ENCODE assay signal across 1 cellular context in the genomic region with DNA sequence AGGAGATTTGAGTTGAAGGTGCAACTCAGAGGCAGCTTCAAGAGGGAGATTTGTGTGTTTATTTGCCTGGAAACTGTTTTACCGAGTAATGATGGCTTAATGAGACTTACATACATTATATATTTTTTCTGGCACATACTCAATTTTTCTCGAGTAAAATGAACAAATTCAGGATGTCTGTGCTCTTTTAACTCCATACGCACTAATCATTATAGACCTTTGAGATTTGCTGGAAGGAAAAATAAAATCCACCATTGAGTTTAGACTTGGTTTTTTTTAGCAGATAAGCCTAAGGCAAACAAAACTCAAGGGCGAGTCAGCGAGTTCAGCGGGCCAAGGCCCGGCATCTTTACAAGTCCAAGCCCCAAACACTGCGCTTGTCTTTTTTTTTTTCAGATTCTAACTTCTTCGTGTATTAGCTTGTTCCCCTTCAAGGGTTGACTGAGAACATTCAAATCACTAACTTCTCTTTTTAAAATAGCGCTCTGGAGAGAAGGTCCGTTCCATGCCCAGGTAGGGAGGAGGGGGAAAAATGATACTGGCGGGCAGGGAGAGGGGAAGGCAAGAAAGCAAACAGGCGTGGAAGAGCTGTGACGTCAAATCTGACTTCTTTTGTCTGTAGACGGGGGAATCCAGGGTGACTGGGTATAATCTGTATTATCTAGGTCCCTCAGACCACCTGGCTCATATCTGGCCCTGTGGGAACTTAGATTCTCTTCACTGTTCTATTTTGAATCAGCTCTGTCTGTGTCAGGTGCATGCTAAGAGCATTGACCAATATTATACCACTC.
TF ChIP-seq lines count a peak whose summit lies in the region.

No MANE protein-coding gene starts in this region.

TF ChIP-seq in HepG2, 621 proteins besides CTCF, POLR2A, EP300 and RAD21 (continued from another document and continues in another):
- TF ChIP-seq, protein P1, sequence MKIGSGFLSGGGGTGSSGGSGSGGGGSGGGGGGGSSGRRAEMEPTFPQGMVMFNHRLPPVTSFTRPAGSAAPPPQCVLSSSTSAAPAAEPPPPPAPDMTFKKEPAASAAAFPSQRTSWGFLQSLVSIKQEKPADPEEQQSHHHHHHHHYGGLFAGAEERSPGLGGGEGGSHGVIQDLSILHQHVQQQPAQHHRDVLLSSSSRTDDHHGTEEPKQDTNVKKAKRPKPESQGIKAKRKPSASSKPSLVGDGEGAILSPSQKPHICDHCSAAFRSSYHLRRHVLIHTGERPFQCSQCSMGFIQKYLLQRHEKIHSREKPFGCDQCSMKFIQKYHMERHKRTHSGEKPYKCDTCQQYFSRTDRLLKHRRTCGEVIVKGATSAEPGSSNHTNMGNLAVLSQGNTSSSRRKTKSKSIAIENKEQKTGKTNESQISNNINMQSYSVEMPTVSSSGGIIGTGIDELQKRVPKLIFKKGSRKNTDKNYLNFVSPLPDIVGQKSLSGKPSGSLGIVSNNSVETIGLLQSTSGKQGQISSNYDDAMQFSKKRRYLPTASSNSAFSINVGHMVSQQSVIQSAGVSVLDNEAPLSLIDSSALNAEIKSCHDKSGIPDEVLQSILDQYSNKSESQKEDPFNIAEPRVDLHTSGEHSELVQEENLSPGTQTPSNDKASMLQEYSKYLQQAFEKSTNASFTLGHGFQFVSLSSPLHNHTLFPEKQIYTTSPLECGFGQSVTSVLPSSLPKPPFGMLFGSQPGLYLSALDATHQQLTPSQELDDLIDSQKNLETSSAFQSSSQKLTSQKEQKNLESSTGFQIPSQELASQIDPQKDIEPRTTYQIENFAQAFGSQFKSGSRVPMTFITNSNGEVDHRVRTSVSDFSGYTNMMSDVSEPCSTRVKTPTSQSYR (CRISPR knock-in tag; IDR thresholded peaks at IDR 0.05; ENCODE audit: borderline replicate concordance) = no peak
- TF ChIP-seq DPF2 (CRISPR knock-in tag; IDR thresholded peaks at IDR 0.05; ENCODE audit: borderline replicate concordance, low read depth) = 0 out of 2 replicates have a peak, but pooled peaks have one; percentile 51
- no peak for TF ChIP-seq ZNF430 (CRISPR knock-in tag; IDR thresholded peaks at IDR 0.05)
- TF ChIP-seq CENPT (CRISPR knock-in tag; IDR thresholded peaks at IDR 0.05; ENCODE audit: low read depth) = no peak
- peak; percentile 46; the same call in 1 of the 2 replicates for TF ChIP-seq NFIC (IDR thresholded peaks at IDR 0.05; ENCODE audit: low read length)
- no peak for TF ChIP-seq ETV6 (CRISPR knock-in tag; conservative IDR thresholded peaks at IDR 0.05)
- TF ChIP-seq SOX5 (CRISPR knock-in tag; IDR thresholded peaks at IDR 0.05; ENCODE audit: borderline replicate concordance) = peak; percentile 62; the same call in 1 of the 2 replicates
- TF ChIP-seq KLF15 (CRISPR knock-in tag; IDR thresholded peaks at IDR 0.05; ENCODE audit: borderline replicate concordance) = no peak
- 0 out of 2 replicates have a peak, but pooled peaks have one; percentile 38 for TF ChIP-seq ZBTB43 (CRISPR knock-in tag; conservative IDR thresholded peaks at IDR 0.05)
- no peak for TF ChIP-seq TIGD3 (CRISPR knock-in tag; IDR thresholded peaks at IDR 0.05; ENCODE audit: borderline replicate concordance)
- no peak for TF ChIP-seq JDP2 (CRISPR knock-in tag; IDR thresholded peaks at IDR 0.05; ENCODE audit: borderline replicate concordance)
- TF ChIP-seq ZMAT3 (CRISPR knock-in tag; conservative IDR thresholded peaks at IDR 0.05) = no peak
- TF ChIP-seq ZNF646 (CRISPR knock-in tag; IDR thresholded peaks at IDR 0.05) = no peak
- no peak; the same call in 1 of the 2 replicates for TF ChIP-seq TOPORS (CRISPR knock-in tag; IDR thresholded peaks at IDR 0.05)
- no peak for TF ChIP-seq HNRNPUL1 (IDR thresholded peaks at IDR 0.05; ENCODE audit: low read depth, low read length)
- TF ChIP-seq, protein P2, sequence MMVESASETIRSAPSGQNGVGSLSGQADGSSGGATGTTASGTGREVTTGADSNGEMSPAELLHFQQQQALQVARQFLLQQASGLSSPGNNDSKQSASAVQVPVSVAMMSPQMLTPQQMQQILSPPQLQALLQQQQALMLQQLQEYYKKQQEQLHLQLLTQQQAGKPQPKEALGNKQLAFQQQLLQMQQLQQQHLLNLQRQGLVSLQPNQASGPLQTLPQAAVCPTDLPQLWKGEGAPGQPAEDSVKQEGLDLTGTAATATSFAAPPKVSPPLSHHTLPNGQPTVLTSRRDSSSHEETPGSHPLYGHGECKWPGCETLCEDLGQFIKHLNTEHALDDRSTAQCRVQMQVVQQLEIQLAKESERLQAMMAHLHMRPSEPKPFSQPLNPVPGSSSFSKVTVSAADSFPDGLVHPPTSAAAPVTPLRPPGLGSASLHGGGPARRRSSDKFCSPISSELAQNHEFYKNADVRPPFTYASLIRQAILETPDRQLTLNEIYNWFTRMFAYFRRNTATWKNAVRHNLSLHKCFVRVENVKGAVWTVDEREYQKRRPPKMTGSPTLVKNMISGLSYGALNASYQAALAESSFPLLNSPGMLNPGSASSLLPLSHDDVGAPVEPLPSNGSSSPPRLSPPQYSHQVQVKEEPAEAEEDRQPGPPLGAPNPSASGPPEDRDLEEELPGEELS (CRISPR knock-in tag; IDR thresholded peaks at IDR 0.05) = peak; percentile 43
- no peak for TF ChIP-seq ZNF256 (CRISPR knock-in tag; conservative IDR thresholded peaks at IDR 0.05)
- no peak for TF ChIP-seq NFKB2 (CRISPR knock-in tag; IDR thresholded peaks at IDR 0.05; ENCODE audit: borderline replicate concordance)
- TF ChIP-seq CENPX (CRISPR knock-in tag; IDR thresholded peaks at IDR 0.05) = no peak
- TF ChIP-seq, protein P3, sequence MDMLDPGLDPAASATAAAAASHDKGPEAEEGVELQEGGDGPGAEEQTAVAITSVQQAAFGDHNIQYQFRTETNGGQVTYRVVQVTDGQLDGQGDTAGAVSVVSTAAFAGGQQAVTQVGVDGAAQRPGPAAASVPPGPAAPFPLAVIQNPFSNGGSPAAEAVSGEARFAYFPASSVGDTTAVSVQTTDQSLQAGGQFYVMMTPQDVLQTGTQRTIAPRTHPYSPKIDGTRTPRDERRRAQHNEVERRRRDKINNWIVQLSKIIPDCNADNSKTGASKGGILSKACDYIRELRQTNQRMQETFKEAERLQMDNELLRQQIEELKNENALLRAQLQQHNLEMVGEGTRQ (IDR thresholded peaks at IDR 0.05; ENCODE audit: low read depth, low read length) = no peak
- TF ChIP-seq, protein P3 (CRISPR knock-in tag; IDR thresholded peaks at IDR 0.05; ENCODE audit: borderline replicate concordance) = no peak
- TF ChIP-seq ZNF652 (CRISPR knock-in tag; IDR thresholded peaks at IDR 0.05; ENCODE audit: borderline replicate concordance, low read depth) = peak; percentile 37; the same call in 1 of the 2 replicates
- no peak for TF ChIP-seq CCAR2 (optimal IDR thresholded peaks at IDR 0.05; ENCODE audit: low read depth, low read length)
- no peak for TF ChIP-seq SIN3A (IDR thresholded peaks at IDR 0.05; ENCODE audit: borderline replicate concordance, low read depth, low read length)
- TF ChIP-seq, protein P4, sequence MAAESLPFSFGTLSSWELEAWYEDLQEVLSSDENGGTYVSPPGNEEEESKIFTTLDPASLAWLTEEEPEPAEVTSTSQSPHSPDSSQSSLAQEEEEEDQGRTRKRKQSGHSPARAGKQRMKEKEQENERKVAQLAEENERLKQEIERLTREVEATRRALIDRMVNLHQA (CRISPR knock-in tag; IDR thresholded peaks at IDR 0.05) = no peak
- TF ChIP-seq ZMYM4 (CRISPR knock-in tag; IDR thresholded peaks at IDR 0.05) = peak; percentile 64
- TF ChIP-seq HOXD1 (CRISPR knock-in tag; IDR thresholded peaks at IDR 0.05) = no peak
- TF ChIP-seq CREB1 (IDR thresholded peaks at IDR 0.05) = peak; percentile 74
- peak; percentile 3; the same call in 1 of the 2 replicates for TF ChIP-seq CREB1 (CRISPR knock-in tag; IDR thresholded peaks at IDR 0.05)
- TF ChIP-seq ZNF468 (CRISPR knock-in tag; IDR thresholded peaks at IDR 0.05) = no peak
- no peak for TF ChIP-seq HOXA9 (CRISPR knock-in tag; IDR thresholded peaks at IDR 0.05; ENCODE audit: borderline replicate concordance)
- no peak for TF ChIP-seq MAFG (CRISPR knock-in tag; IDR thresholded peaks at IDR 0.05)
- no peak for TF ChIP-seq SYNCRIP (IDR thresholded peaks at IDR 0.05; ENCODE audit: insufficient read depth, low read depth, low read length)
- TF ChIP-seq PHF8 (CRISPR knock-in tag; IDR thresholded peaks at IDR 0.05) = no peak
- TF ChIP-seq TARDBP (CRISPR knock-in tag; IDR thresholded peaks at IDR 0.05) = peak; percentile 46; the same call in 1 of the 2 replicates
- no peak for TF ChIP-seq PBX3 (CRISPR knock-in tag; IDR thresholded peaks at IDR 0.05; ENCODE audit: borderline replicate concordance)
- TF ChIP-seq ZNF33B (CRISPR knock-in tag; IDR thresholded peaks at IDR 0.05) = no peak
- no peak for TF ChIP-seq ELF1 (CRISPR knock-in tag; IDR thresholded peaks at IDR 0.05)
- TF ChIP-seq ZNF549 (CRISPR knock-in tag; IDR thresholded peaks at IDR 0.05) = no peak
- peak; percentile 25; the same call in 1 of the 2 replicates for TF ChIP-seq RXRA (CRISPR knock-in tag; IDR thresholded peaks at IDR 0.05)
